Comparison of ENCODE assay signal across 8 cellular contexts in the genomic region with DNA sequence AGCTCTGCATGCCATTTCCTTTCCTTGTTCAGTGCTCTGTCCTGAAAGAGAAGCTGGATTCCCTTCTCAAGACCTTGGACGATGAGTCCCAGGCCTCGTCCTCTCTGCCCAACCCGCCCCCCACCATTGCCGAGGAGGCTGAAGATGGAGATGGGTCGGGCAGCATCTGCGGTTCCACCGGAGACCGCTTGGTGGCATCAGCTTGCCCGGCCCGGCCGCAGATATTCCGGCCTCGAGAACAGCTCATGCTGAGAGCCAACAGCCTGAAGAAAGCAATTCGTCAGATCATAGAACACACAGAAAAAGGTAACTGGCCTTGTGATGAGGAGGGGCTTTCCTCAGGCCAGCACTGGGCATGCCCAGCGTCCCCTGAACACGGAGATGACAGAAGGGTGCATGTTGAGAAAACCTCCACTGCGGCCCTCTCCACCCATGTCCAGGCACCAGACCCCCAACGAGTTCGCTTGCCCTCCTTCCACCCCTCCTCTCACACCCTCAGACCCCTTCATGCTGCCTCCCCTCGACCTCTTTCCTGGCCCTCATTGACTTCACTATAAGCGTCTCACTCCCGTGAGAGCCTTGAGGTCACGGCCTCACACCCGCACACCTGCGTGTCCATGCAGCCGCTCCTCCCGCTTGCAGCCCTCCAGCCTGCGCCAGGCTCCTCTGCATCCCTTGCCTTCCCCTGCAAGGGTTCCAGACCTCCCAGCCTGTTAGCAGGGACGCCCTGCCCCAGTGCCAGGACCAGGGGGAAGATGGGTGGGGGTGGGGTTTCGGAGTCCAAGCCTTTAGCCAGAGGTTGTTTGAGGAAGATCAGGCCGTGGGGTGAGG.
DNase-seq lines count a peak whose midpoint lies in the region; ATAC-seq and TF ChIP-seq lines count a peak whose summit lies in the region.

No MANE protein-coding gene starts in this region.

- ATAC-seq in GM19455 (IDR thresholded peaks at IDR 0.05; ENCODE audit: unreplicated experiment) (no peak), GM19324 (IDR thresholded peaks at IDR 0.05; ENCODE audit: low FRiP score, unreplicated experiment) (no peak), GM21717 (IDR thresholded peaks at IDR 0.05; ENCODE audit: unreplicated experiment) (no peak)

- TF ChIP-seq POLR2A in adrenal gland (IDR thresholded peaks at IDR 0.05), result no peak

- no peak overlapping the region for H2AFZ ChIP-seq in smooth muscle cell (ENCODE audit: low read depth)

- H3F3A ChIP-seq in smooth muscle cell (ENCODE audit: low read depth), result no peaks in the 10 kb centered on the region

- H3K9me3 ChIP-seq in adrenal gland (replicated peaks in 1 of 3) (no peaks in the 10 kb centered on the region), left ventricle myocardium inferior (replicated peaks) (no peaks in the 10 kb centered on the region), smooth muscle cell (replicated peaks; ENCODE audit: low read depth) (no peaks in the 10 kb centered on the region)

- whole genome bisulfite sequencing in adrenal gland, 4 donors, result 64 to 72% (median 66%) methylated on average over 27 to 31 of the region's 31 CpGs
- 61% methylated on average over 30 of the region's 31 CpGs for WGBS in smooth muscle cell (ENCODE audit: low lambda C conversion rate)

- no peaks in the 10 kb centered on the region for H3K4me1 ChIP-seq in adrenal gland (replicated peaks in 1 of 2)
- H3K4me1 ChIP-seq in left ventricle myocardium inferior, result peaks cover 8% of the 10 kb centered on the region
- peaks cover 3% of the 10 kb centered on the region for H3K4me1 ChIP-seq in smooth muscle cell (ENCODE audit: low read depth)

- H3K27ac ChIP-seq in adrenal gland (no peak overlapping the region), left ventricle myocardium inferior (replicated peaks) (no peak overlapping the region), smooth muscle cell (ENCODE audit: low read depth) (no peak overlapping the region)

- DNase-seq in H7 (peak; percentile 95), adrenal gland (peak in 6 of 7 donors; percentile 42 to 73 (median 62)), left ventricle myocardium inferior (no peak), smooth muscle cell (lab: John Stamatoyannopoulos, UW; ENCODE audit: unreplicated experiment) (peak; percentile 12), activated T-cell treated with anti-CD3 and anti-CD28 coated beads for 4 hours (no peak)

- H4K20me1 ChIP-seq in smooth muscle cell (ENCODE audit: low read depth), result no peaks in the 10 kb centered on the region

- no peaks in the 10 kb centered on the region for H3K79me2 ChIP-seq in smooth muscle cell (ENCODE audit: low read depth)

- H3K4me3 ChIP-seq in H7 (ENCODE audit: insufficient read depth, low read depth, low read length) (no peak overlapping the region), adrenal gland (no peak overlapping the region), left ventricle myocardium inferior (no peak overlapping the region), smooth muscle cell (no peak overlapping the region)

- TF ChIP-seq CTCF in adrenal gland (IDR thresholded peaks at IDR 0.05) (peak; percentile 60 to 68 (median 64)), left ventricle myocardium inferior (IDR thresholded peaks at IDR 0.05; ENCODE audit: borderline replicate concordance) (peak; percentile 66), smooth muscle cell (IDR thresholded peaks at IDR 0.05; ENCODE audit: borderline replicate concordance, insufficient read depth, poor library complexity, severe bottlenecking) (peak; percentile 75)

- intact Hi-C loops in adrenal gland (cut with DNase I), result loop anchor here (10.0 kb wide), 1 partner anchor 266 kb away; the partner anchor contains the start of genes UGT1A4 (in 2 of the 2) and UGT1A5 (in 2 of the 2)
- intact Hi-C loops in left ventricle myocardium inferior (cut with micrococcal nuclease), result no loop called here

- no peak overlapping the region for H3K9ac ChIP-seq in smooth muscle cell (ENCODE audit: low read depth)

- no peak overlapping the region for H3K4me2 ChIP-seq in smooth muscle cell

- no peaks in the 10 kb centered on the region for H3K27me3 ChIP-seq in H7 (ENCODE audit: control insufficient read depth, insufficient read depth, low read length)
- H3K27me3 ChIP-seq in adrenal gland, result no peaks in the 10 kb centered on the region
- no peaks in the 10 kb centered on the region for H3K27me3 ChIP-seq in left ventricle myocardium inferior (ENCODE audit: low read depth)
- no peaks in the 10 kb centered on the region for H3K27me3 ChIP-seq in smooth muscle cell (ENCODE audit: low read depth)

- H3K36me3 ChIP-seq in H7 (replicated peaks; ENCODE audit: control insufficient read depth, insufficient read depth, low read length) (peaks cover 10% of the 10 kb centered on the region), adrenal gland (replicated peaks in 1 of 2) (peaks cover 0 to 57% of the 10 kb centered on the region in 2 donors), left ventricle myocardium inferior (peaks cover 92% of the 10 kb centered on the region), smooth muscle cell (ENCODE audit: low read depth) (no peaks in the 10 kb centered on the region)

Comparison
In these comparisons a context has a peak if more than half of its experiments do, and no peak if none do; other contexts are left out.
1. DNase-seq: peak in H7 (single experiment), adrenal gland (6 of 7) and smooth muscle cell (single experiment); none in left ventricle myocardium inferior (single experiment) and activated T-cell treated with anti-CD3 and anti-CD28 coated beads for 4 hours (single experiment).
2. Peak in every context shown above with its lines, with median percentiles within 50 percentile points of each other: CTCF ChIP-seq.